In genomic region chr13:50914848-50915247, GRCh38 we compare ENCODE assay signal across 1 cellular context.
TF ChIP-seq lines count a peak whose summit lies in the region.

No MANE protein-coding gene starts in this region.

TF ChIP-seq in GM12878, 131 proteins besides CTCF, POLR2A, EP300 and RAD21 (continued from another document):
- TF ChIP-seq MTA2 (IDR thresholded peaks at IDR 0.05; ENCODE audit: low read depth) (peak; percentile 36; the same call in 1 of the 2 replicates), SPI1 (IDR thresholded peaks at IDR 0.05; ENCODE audit: borderline replicate concordance, insufficient read depth, low read depth, low read length) (peak; percentile 46; the same call in 1 of the 2 replicates), DPF2 (IDR thresholded peaks at IDR 0.05) (peak; percentile 42)
